ENCODE assay signal across 1 cellular context in the genomic region with DNA sequence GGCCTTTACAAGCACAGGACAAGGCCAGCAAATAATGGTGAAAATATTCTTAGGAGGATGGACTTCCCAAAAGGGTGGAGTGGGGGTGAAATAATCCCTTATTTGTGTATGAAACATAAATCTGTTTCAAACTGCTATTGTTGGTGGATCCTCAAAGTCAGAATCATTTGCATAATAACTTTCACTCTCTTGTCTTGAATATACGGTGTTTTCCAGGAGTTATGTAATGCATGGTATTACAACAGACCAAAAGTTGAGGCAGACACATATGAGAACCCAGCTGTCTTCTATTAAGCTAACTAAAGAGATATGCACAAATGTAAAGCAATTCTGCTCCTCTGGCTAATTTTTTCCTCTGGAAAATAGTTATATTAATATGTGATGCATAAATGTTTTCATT.
TF ChIP-seq lines count a peak whose summit lies in the region.

No MANE protein-coding gene starts in this region.

TF ChIP-seq in HepG2, 621 proteins besides CTCF, POLR2A, EP300 and RAD21 (continued from another document):
- TF ChIP-seq, protein P1, sequence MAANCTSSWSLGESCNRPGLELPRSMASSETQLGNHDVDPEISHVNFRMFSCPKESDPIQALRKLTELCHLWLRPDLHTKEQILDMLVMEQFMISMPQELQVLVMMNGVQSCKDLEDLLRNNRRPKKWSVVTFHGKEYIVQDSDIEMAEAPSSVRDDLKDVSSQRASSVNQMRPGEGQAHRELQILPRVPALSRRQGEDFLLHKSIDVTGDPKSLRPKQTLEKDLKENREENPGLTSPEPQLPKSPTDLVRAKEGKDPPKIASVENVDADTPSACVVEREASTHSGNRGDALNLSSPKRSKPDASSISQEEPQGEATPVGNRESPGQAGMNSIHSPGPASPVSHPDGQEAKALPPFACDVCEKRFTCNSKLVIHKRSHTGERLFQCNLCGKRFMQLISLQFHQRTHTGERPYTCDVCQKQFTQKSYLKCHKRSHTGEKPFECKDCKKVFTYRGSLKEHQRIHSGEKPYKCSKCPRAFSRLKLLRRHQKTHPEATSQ (CRISPR knock-in tag; IDR thresholded peaks at IDR 0.05; ENCODE audit: borderline replicate concordance) = no peak
- no peak for TF ChIP-seq ATRX (CRISPR knock-in tag; IDR thresholded peaks at IDR 0.05; ENCODE audit: borderline replicate concordance)
- TF ChIP-seq, protein P2, sequence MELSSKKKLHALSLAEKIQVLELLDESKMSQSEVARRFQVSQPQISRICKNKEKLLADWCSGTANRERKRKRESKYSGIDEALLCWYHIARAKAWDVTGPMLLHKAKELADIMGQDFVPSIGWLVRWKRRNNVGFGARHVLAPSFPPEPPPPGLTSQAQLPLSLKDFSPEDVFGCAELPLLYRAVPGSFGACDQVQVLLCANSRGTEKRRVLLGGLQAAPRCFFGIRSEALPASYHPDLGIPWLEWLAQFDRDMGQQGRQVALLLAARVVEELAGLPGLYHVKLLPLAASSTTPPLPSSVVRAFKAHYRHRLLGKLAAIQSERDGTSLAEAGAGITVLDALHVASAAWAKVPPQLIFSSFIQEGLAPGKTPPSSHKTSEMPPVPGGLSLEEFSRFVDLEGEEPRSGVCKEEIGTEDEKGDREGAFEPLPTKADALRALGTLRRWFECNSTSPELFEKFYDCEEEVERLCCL (CRISPR knock-in tag; IDR thresholded peaks at IDR 0.05; ENCODE audit: borderline replicate concordance) = no peak
- TF ChIP-seq ZNF850 (CRISPR knock-in tag; conservative IDR thresholded peaks at IDR 0.05) = no peak
- TF ChIP-seq NKX3-1 (CRISPR knock-in tag; IDR thresholded peaks at IDR 0.05) = no peak
- TF ChIP-seq, protein P3, sequence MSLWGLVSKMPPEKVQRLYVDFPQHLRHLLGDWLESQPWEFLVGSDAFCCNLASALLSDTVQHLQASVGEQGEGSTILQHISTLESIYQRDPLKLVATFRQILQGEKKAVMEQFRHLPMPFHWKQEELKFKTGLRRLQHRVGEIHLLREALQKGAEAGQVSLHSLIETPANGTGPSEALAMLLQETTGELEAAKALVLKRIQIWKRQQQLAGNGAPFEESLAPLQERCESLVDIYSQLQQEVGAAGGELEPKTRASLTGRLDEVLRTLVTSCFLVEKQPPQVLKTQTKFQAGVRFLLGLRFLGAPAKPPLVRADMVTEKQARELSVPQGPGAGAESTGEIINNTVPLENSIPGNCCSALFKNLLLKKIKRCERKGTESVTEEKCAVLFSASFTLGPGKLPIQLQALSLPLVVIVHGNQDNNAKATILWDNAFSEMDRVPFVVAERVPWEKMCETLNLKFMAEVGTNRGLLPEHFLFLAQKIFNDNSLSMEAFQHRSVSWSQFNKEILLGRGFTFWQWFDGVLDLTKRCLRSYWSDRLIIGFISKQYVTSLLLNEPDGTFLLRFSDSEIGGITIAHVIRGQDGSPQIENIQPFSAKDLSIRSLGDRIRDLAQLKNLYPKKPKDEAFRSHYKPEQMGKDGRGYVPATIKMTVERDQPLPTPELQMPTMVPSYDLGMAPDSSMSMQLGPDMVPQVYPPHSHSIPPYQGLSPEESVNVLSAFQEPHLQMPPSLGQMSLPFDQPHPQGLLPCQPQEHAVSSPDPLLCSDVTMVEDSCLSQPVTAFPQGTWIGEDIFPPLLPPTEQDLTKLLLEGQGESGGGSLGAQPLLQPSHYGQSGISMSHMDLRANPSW (CRISPR knock-in tag; IDR thresholded peaks at IDR 0.05; ENCODE audit: borderline replicate concordance) = no peak
- no peak for TF ChIP-seq GTF3A (CRISPR knock-in tag; conservative IDR thresholded peaks at IDR 0.05)
- no peak for TF ChIP-seq HMGA1 (CRISPR knock-in tag; conservative IDR thresholded peaks at IDR 0.05)
